In genomic region chr20:42492285-42492684, GRCh38 we compare ENCODE assay signal across 22 cellular contexts.
DNase-seq lines count a peak whose midpoint lies in the region; ATAC-seq lines count a peak whose summit lies in the region.
"Had no signal": no experiment of that assay in that cellular context is flagged by ENCODE, and none has a peak within 500 bp of the region (broad histone marks: within the 10 kb centered on the region; RNA-seq: fewer than 3 reads in every experiment).

No MANE protein-coding gene starts in this region.

- H3K4me1 Mint-ChIP-seq in T-helper 2 cell treated with Interferon-gamma antibody and Interleukin-4, amounts not matched to agents 5 μg/mL and 100 μg/mL, for 36 hours (ENCODE audit: low read depth), result no peaks in the 10 kb centered on the region
- H3K4me1 Mint-ChIP-seq: immature natural killer cell; naive thymus-derived CD8-positive, alpha-beta T cell; T-cell had no signal

- H3K36me3 Mint-ChIP-seq in T-helper 2 cell treated with Interferon-gamma antibody and Interleukin-4, amounts not matched to agents 5 μg/mL and 100 μg/mL, for 36 hours (ENCODE audit: low read depth), result no peaks in the 10 kb centered on the region
- H3K36me3 Mint-ChIP-seq: immature natural killer cell; naive thymus-derived CD8-positive, alpha-beta T cell; T-cell had no signal

- no peaks in the 10 kb centered on the region for H3K9me3 Mint-ChIP-seq in T-helper 2 cell treated with Interferon-gamma antibody and Interleukin-4, amounts not matched to agents 5 μg/mL and 100 μg/mL, for 36 hours

- ATAC-seq in GM19395 (IDR thresholded peaks at IDR 0.05; ENCODE audit: unreplicated experiment) (peak; percentile 73), HG02759 (IDR thresholded peaks at IDR 0.05; ENCODE audit: unreplicated experiment) (peak; percentile 74), HG03457 (IDR thresholded peaks at IDR 0.05; ENCODE audit: unreplicated experiment) (peak; percentile 77), HG03442 (IDR thresholded peaks at IDR 0.05; ENCODE audit: unreplicated experiment) (no peak)
- ATAC-seq: naive thymus-derived CD8-positive, alpha-beta T cell; T-cell had no signal

- H3K27me3 Mint-ChIP-seq in T-helper 2 cell treated with Interferon-gamma antibody and Interleukin-4, amounts not matched to agents 5 μg/mL and 100 μg/mL, for 36 hours (ENCODE audit: low read depth), result no peaks in the 10 kb centered on the region
- H3K27me3 Mint-ChIP-seq: activated T-cell treated with anti-CD3 and anti-CD28 coated beads, Interleukin-2, amount 50 U/mL, for 24 hours; T-cell had no signal

- no peak overlapping the region for H3K27ac Mint-ChIP-seq in T-helper 2 cell treated with Interferon-gamma antibody and Interleukin-4, amounts not matched to agents 5 μg/mL and 100 μg/mL, for 36 hours
- H3K27ac Mint-ChIP-seq: activated naive CD4-positive, alpha-beta T cell treated with anti-CD3 and anti-CD28 coated beads for 36 hours; activated T-cell treated with anti-CD3 and anti-CD28 coated beads, Interleukin-2, amount 50 U/mL, for 24 hours; immature natural killer cell; naive thymus-derived CD8-positive, alpha-beta T cell; T-cell had no signal

- intact Hi-C loops in posterior vena cava (cut with DNase I), result no loop called here

- no peak overlapping the region for H3K4me3 Mint-ChIP-seq in T-helper 2 cell treated with Interferon-gamma antibody and Interleukin-4, amounts not matched to agents 5 μg/mL and 100 μg/mL, for 36 hours
- H3K4me3 Mint-ChIP-seq: activated naive CD4-positive, alpha-beta T cell treated with anti-CD3 and anti-CD28 coated beads for 36 hours; activated T-cell treated with anti-CD3 and anti-CD28 coated beads, Interleukin-2, amount 50 U/mL, for 24 hours; immature natural killer cell; naive thymus-derived CD8-positive, alpha-beta T cell; T-cell had no signal

- DNase-seq in medulla oblongata (ENCODE audit: extremely low spot score) (peak; percentile 61), D341Med (ENCODE audit: low spot score) (no peak), posterior vena cava (ENCODE audit: low spot score) (no peak)
- no peak for DNase-seq in T-helper 2 cell treated with Interferon-gamma antibody and Interleukin-4, amounts not matched to agents 5 μg/mL and 100 μg/mL, for 36 hours (ENCODE audit: low spot score)
- DNase-seq: activated CD4-positive, alpha-beta T cell treated with anti-CD3 and anti-CD28 coated beads, Interleukin-2, amount 50 U/mL, for 4 hours; activated naive CD4-positive, alpha-beta T cell treated with anti-CD3 and anti-CD28 coated beads for 36 hours; activated T-cell treated with anti-CD3 and anti-CD28 coated beads, Interleukin-2, amount 50 U/mL, for 24 hours; aorta; COR-L47; heart right ventricle; immature natural killer cell; naive thymus-derived CD8-positive, alpha-beta T cell; NCI-H2081; NCI-H510A; Right ventricle myocardium superior; stimulated activated CD4-positive, alpha-beta T cell treated with anti-CD3 and anti-CD28 coated beads, Interleukin-1b, Interleukin-23, amount 100 ng/mL, for 48 hours; T-cell; uterus had no signal
